18 cellular contexts compared by ENCODE assay signal in the genomic region with DNA sequence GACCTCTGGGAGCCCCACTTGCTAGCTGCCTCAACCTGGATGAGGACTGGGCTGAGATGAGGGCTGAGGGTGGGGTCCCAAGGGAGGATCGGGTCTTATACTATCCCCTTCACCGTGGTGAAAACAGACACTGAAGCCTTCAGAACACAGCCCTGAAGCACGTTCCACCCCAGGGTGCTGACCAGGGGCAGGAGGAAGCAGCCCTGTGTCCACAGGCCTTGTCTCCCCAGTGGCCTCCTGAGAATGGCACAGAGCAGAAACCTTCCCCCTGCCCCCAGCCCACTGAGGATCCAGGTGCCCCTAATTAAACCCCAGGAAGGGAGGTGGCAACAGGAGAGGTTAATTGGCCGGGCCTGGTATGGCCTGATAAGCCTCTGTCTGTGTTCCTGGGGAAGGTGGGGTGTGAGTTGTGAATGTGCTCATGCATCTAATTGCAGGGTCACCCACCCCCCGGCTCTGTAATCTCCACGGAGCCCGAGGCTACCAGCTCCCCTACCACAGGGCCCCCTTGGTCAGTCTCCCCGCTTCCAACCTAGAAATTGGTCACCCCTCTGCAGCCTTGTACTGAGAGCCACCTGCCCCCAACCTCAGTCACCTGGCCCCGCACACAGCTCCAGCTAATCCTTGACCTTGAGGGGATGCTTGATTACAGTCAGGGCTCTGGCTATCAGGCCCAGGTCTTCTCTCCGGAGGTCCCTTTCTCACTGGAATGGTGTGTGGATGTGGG.
DNase-seq lines count a peak whose midpoint lies in the region; ATAC-seq, FAIRE-seq and TF ChIP-seq lines count a peak whose summit lies in the region.
"Had no signal": no experiment of that assay in that cellular context is flagged by ENCODE, and none has a peak within 500 bp of the region (broad histone marks: within the 10 kb centered on the region; RNA-seq: fewer than 3 reads in every experiment).

No MANE protein-coding gene starts in this region.

- TF ChIP-seq CTCF in astrocyte (IDR thresholded peaks at IDR 0.05; ENCODE audit: insufficient read depth, low read depth, low read length): no peak

- H3K36me3 Mint-ChIP-seq in astrocyte (ENCODE audit: low read depth, unreplicated experiment): no peaks in the 10 kb centered on the region
- H3K36me3 Mint-ChIP-seq: CD4-positive, CD25-positive, alpha-beta regulatory T cell; CD8-positive, alpha-beta memory T cell; IgD-negative memory B cell had no signal

- H3K9ac ChIP-seq in astrocyte (ENCODE audit: low read length): no peak overlapping the region
- H3K9ac ChIP-seq: BLaER1 treated with 17β-estradiol and CSF1 and Interleukin-3, amounts not matched to agents 10 nM and 100 nM had no signal

- peaks cover 3% of the 10 kb centered on the region for H3K9me3 ChIP-seq in astrocyte (ENCODE audit: insufficient read depth, low read depth, low read length)
- H3K9me3 ChIP-seq: Caco-2 had no signal

- FAIRE-seq in astrocyte (lab: Jason Lieb, UNC): no peak
- FAIRE-seq: D721Med, HepG2 had no signal

- H3K27me3 ChIP-seq in astrocyte (ENCODE audit: insufficient read depth, low read length): peaks cover 16% of the 10 kb centered on the region
- H3K27me3 ChIP-seq: BLaER1 treated with 17β-estradiol and CSF1 and Interleukin-3, amounts not matched to agents 10 nM and 100 nM had no signal

- H4K20me1 ChIP-seq in astrocyte (ENCODE audit: insufficient read depth, low read length): no peaks in the 10 kb centered on the region
- H4K20me1 ChIP-seq: BLaER1 treated with 17β-estradiol and CSF1 and Interleukin-3, amounts not matched to agents 10 nM and 100 nM had no signal

- TF ChIP-seq POLR2A in erythroblast (IDR thresholded peaks at IDR 0.05; ENCODE audit: low read length): no peak

- H3K4me3 ChIP-seq in astrocyte (ENCODE audit: insufficient read depth, low read depth, low read length): no peak overlapping the region
- H3K4me3 ChIP-seq: BLaER1 treated with 17β-estradiol and CSF1 and Interleukin-3, amounts not matched to agents 10 nM and 100 nM had no signal

- H3K27me3 Mint-ChIP-seq in astrocyte (ENCODE audit: low read depth, unreplicated experiment): peaks cover 55% of the 10 kb centered on the region
- H3K27me3 Mint-ChIP-seq: CD4-positive, CD25-positive, alpha-beta regulatory T cell had no signal

- no peak for ATAC-seq in GM19452 (IDR thresholded peaks at IDR 0.05; ENCODE audit: unreplicated experiment)
- ATAC-seq: HepG2 had no signal

- no peak overlapping the region for H3K4me2 ChIP-seq in astrocyte (ENCODE audit: low read length)
- H3K4me2 ChIP-seq: BLaER1 treated with 17β-estradiol and CSF1 and Interleukin-3, amounts not matched to agents 10 nM and 100 nM had no signal

- H3K27ac ChIP-seq in astrocyte (ENCODE audit: low read depth, low read length): no peak overlapping the region
- H3K27ac ChIP-seq: BLaER1 treated with 17β-estradiol and CSF1 and Interleukin-3, amounts not matched to agents 10 nM and 100 nM had no signal

- no peaks in the 10 kb centered on the region for H3K79me2 ChIP-seq in astrocyte (ENCODE audit: insufficient read depth, low read length)

- no peaks in the 10 kb centered on the region for H3K4me1 Mint-ChIP-seq in astrocyte (ENCODE audit: low read depth, unreplicated experiment)
- H3K4me1 Mint-ChIP-seq: B cell; CD4-positive, CD25-positive, alpha-beta regulatory T cell; CD8-positive, alpha-beta memory T cell; H9 had no signal

- H2AFZ ChIP-seq in astrocyte (ENCODE audit: low read depth, low read length): no peak overlapping the region

- H3K27ac Mint-ChIP-seq in astrocyte (ENCODE audit: unreplicated experiment): peak overlapping the region; percentile 9
- H3K27ac Mint-ChIP-seq: B cell; CD4-positive, CD25-positive, alpha-beta regulatory T cell; CD8-positive, alpha-beta memory T cell; H9; IgD-negative memory B cell had no signal

- H3K36me3 ChIP-seq in astrocyte (ENCODE audit: insufficient read depth, low read length): no peaks in the 10 kb centered on the region
- H3K36me3 ChIP-seq: BLaER1 treated with 17β-estradiol and CSF1 and Interleukin-3, amounts not matched to agents 10 nM and 100 nM had no signal

- DNase-seq in NCI-H146 (lab: John Stamatoyannopoulos, UW): peak; percentile 79
- DNase-seq in astrocyte (ENCODE audit: low read depth): no peak
- peak; percentile 3 to 27 for DNase-seq in erythroblast (lab: John Stamatoyannopoulos, UW)
- DNase-seq in T-helper 9 cell: no peak
- DNase-seq in kidney tubule cell (ENCODE audit: low spot score): no peak
- DNase-seq: Caco-2; CD4-positive, CD25-positive, alpha-beta regulatory T cell; CD8-positive, alpha-beta memory T cell; DMS79; GDM1; GOT3; H9 had no signal

- peaks cover 1% of the 10 kb centered on the region for H3K9me3 Mint-ChIP-seq in astrocyte (ENCODE audit: unreplicated experiment)
- H3K9me3 Mint-ChIP-seq: CD8-positive, alpha-beta memory T cell had no signal

- no peak overlapping the region for H3K4me3 Mint-ChIP-seq in astrocyte (ENCODE audit: unreplicated experiment)
- H3K4me3 Mint-ChIP-seq: B cell; CD4-positive, CD25-positive, alpha-beta regulatory T cell; CD8-positive, alpha-beta memory T cell; H9; IgD-negative memory B cell had no signal

- no peaks in the 10 kb centered on the region for H3K4me1 ChIP-seq in astrocyte (ENCODE audit: insufficient read depth, low read length)
- H3K4me1 ChIP-seq: Caco-2 had no signal

Comparison
In these comparisons a context has a peak if more than half of its experiments do, and no peak if none do; other contexts are left out.
1. DNase-seq: peak in NCI-H146 (single experiment) and erythroblast (2 of 2); none in astrocyte (single experiment), T-helper 9 cell (single experiment) and kidney tubule cell (single experiment).